In the genomic region with DNA sequence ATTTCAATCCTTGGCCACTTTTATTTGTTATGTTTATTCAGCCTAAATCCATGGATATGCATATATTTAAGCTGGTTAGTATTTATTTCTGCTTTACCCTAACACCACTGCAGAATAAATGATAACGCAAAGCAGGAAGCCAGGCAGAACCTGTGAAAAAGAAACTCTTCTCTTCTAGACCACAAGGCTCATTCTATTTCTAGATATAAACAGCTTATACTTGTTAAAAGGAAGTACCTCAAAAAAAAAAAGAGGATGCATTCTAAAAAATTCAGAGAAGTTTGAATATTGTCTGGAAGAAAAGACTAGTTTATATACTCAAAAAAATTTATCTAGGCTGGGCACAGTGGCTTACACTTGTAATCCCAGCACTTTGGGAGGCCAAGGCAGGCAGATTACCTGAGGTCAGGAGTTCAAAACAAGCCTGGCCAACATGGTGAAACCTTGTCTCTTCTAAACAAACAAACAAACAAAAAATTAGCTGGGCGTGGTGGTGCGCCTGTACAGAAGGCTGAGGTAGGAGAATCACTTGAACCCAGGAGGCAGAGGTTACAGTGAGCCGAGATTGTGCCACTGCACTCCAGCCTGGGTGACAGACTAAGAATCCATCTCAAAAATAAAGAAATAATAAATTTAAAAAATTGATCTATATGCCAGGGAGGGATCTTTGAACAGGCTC, we compare ENCODE assay signal across 9 cellular contexts. TPM values are rescaled to one million over a fixed set of nuclear protein-coding genes. Genes with fewer than 3 reads are reported as not detected.
A peak's percentile ranks its signal among the peaks of the same experiment; 100 is the strongest.
DNase-seq lines count a peak whose midpoint lies in the region; ATAC-seq, FAIRE-seq and TF ChIP-seq lines count a peak whose summit lies in the region.
"Had no signal": no experiment of that assay in that cellular context is flagged by ENCODE, and none has a peak within 500 bp of the region (broad histone marks: within the 10 kb centered on the region; RNA-seq: fewer than 3 reads in every experiment).

No MANE protein-coding gene starts in this region.

- DNase-seq in GM13977 (ENCODE audit: low spot score) (peak; percentile 22), left lung (no peak), HuH-7.5 (ENCODE audit: low spot score) (no peak), posterior vena cava (ENCODE audit: low spot score) (no peak)
- no peak for DNase-seq in stimulated activated CD4-positive, alpha-beta T cell treated with anti-CD3 and anti-CD28 coated beads, Interleukin-1b, Interleukin-23, amount 100 ng/mL, for 48 hours
- DNase-seq: SW 1271 had no signal

- peak; percentile 84 for ATAC-seq in GM21447 (IDR thresholded peaks at IDR 0.05; ENCODE audit: unreplicated experiment)
- peak; percentile 84 for ATAC-seq in HG03469 (IDR thresholded peaks at IDR 0.05; ENCODE audit: unreplicated experiment)
- no peak for ATAC-seq in left lung

- TF ChIP-seq CTCF in GM13977 (IDR thresholded peaks at IDR 0.05; ENCODE audit: extremely low read depth, insufficient read depth, missing control alignments) (no peak), left lung (IDR thresholded peaks at IDR 0.05) (no peak)

- H3K27ac ChIP-seq in left lung = peak overlapping the region in 1 of 2 donors; percentile 19

- H3K4me3 ChIP-seq in left lung = no peak overlapping the region

- in situ Hi-C loops in GM13977 (cut with MboI; ENCODE audit: low pct_unique_long_range_greater_than_20kb, low sequenced_read_pairs, unreplicated experiment) = loop anchor here (10.0 kb wide), 1 partner anchor 414 kb away; no protein-coding TSS in a partner anchor

- FAIRE-seq in colon (lab: Jason Lieb, UNC) = peak; percentile 24

- no peaks in the 10 kb centered on the region for H3K27me3 ChIP-seq in left lung

- intact Hi-C loops in left lung (cut with DNase I) = no loop called here
- intact Hi-C loops in posterior vena cava (cut with DNase I) = loop anchor here in 1 of 2 donors (10.0 kb wide), 1 partner anchor 424 kb away; no protein-coding TSS in a partner anchor

- no peaks in the 10 kb centered on the region for H3K36me3 ChIP-seq in left lung

- no peaks in the 10 kb centered on the region for H3K9me3 ChIP-seq in left lung

- peaks cover 0 to 7% of the 10 kb centered on the region in 2 donors for H3K4me1 ChIP-seq in left lung

RNA-seq across cellular contexts. Expression of a gene that starts 55.8 kb away (rescaled TPM):
- total RNA-seq in left lung = 1 to 10 TPM; 7.8 to 8.9 TPM
- total RNA-seq in posterior vena cava = 1 to 10 TPM; 5.4 to 6.2 TPM

RNA-seq across cellular contexts. Expression of a gene that starts 57.1 kb away (rescaled TPM):
- total RNA-seq in left lung = 10 to 100 TPM; 19.5 to 19.8 TPM
- 10 to 100 TPM; 12.3 to 22.1 TPM for total RNA-seq in posterior vena cava
